ENCODE assay signal across 1 cellular context in genomic region chr22:45163417-45164216, GRCh38.
A peak's percentile ranks its signal among the peaks of the same experiment; 100 is the strongest.
TF ChIP-seq lines count a peak whose summit lies in the region.

NUP50 (plus strand) TSS chr22:45163925; CDS start chr22:45168178, 4,253 bp downstream.

TF ChIP-seq in HepG2, 621 proteins besides CTCF, POLR2A, EP300 and RAD21 (continued from another document and continues in another):
- TF ChIP-seq PAXIP1 (CRISPR knock-in tag; conservative IDR thresholded peaks at IDR 0.05) (peak; percentile 59), ATF5 (CRISPR knock-in tag; IDR thresholded peaks at IDR 0.05; ENCODE audit: low read depth) (peak; percentile 90; the same call in 1 of the 2 replicates), ZNF263 (CRISPR knock-in tag; IDR thresholded peaks at IDR 0.05) (peak; percentile 65; the same call in 1 of the 2 replicates), HOXD1 (CRISPR knock-in tag; IDR thresholded peaks at IDR 0.05) (peak; percentile 67; the same call in 1 of the 2 replicates), TGIF2 (CRISPR knock-in tag; IDR thresholded peaks at IDR 0.05) (peak; percentile 74; the same call in 1 of the 2 replicates), ZNF556 (CRISPR knock-in tag; IDR thresholded peaks at IDR 0.05; ENCODE audit: borderline replicate concordance) (peak; percentile 79), TAF1 (CRISPR knock-in tag; IDR thresholded peaks at IDR 0.05) (peak; percentile 80), ARNT (IDR thresholded peaks at IDR 0.05) (no peak), TCF7L2 (IDR thresholded peaks at IDR 0.05; ENCODE audit: low read depth, low read length) (no peak), MBNL3 (CRISPR knock-in tag; conservative IDR thresholded peaks at IDR 0.05) (no peak), CEBPG (CRISPR knock-in tag; IDR thresholded peaks at IDR 0.05) (no peak), SOX6 (IDR thresholded peaks at IDR 0.05) (no peak), SOX6 (CRISPR knock-in tag; IDR thresholded peaks at IDR 0.05) (peak; percentile 84), GABPB1 (CRISPR knock-in tag; IDR thresholded peaks at IDR 0.05) (peak; percentile 88), ZNF205 (CRISPR knock-in tag; IDR thresholded peaks at IDR 0.05) (peak; percentile 69; the same call in 1 of the 2 replicates), PITX1 (CRISPR knock-in tag; IDR thresholded peaks at IDR 0.05) (peak; percentile 81), TFE3 (CRISPR knock-in tag; IDR thresholded peaks at IDR 0.05) (peak; percentile 83), ZSCAN25 (CRISPR knock-in tag; IDR thresholded peaks at IDR 0.05) (peak; percentile 67; the same call in 1 of the 2 replicates), IRF1 (CRISPR knock-in tag; IDR thresholded peaks at IDR 0.05; ENCODE audit: low read depth) (peak; percentile 84; the same call in 1 of the 2 replicates), ZNF543 (CRISPR knock-in tag; IDR thresholded peaks at IDR 0.05) (peak; percentile 95), NFKBIZ (CRISPR knock-in tag; IDR thresholded peaks at IDR 0.05) (peak; percentile 85), NR1H2 (CRISPR knock-in tag; IDR thresholded peaks at IDR 0.05; ENCODE audit: borderline replicate concordance, low read depth) (0 out of 2 replicates have a peak, but pooled peaks have one; percentile 67), RFXAP (CRISPR knock-in tag; IDR thresholded peaks at IDR 0.05; ENCODE audit: borderline replicate concordance) (0 out of 2 replicates have a peak, but pooled peaks have one; percentile 83), HOXA3 (CRISPR knock-in tag; IDR thresholded peaks at IDR 0.05) (peak; percentile 93), GABPA (IDR thresholded peaks at IDR 0.05; ENCODE audit: low read depth, low read length) (no peak), GABPA (CRISPR knock-in tag; IDR thresholded peaks at IDR 0.05; ENCODE audit: low read depth) (peak; percentile 74), PCBP1 (IDR thresholded peaks at IDR 0.05; ENCODE audit: borderline replicate concordance, low read depth, low read length) (no peak), MTERF4 (CRISPR knock-in tag; IDR thresholded peaks at IDR 0.05) (peak; percentile 92), ZNF468 (CRISPR knock-in tag; IDR thresholded peaks at IDR 0.05) (0 out of 2 replicates have a peak, but pooled peaks have one; percentile 77), NR3C1 (CRISPR knock-in tag; IDR thresholded peaks at IDR 0.05) (no peak), NFIB (CRISPR knock-in tag; IDR thresholded peaks at IDR 0.05; ENCODE audit: borderline replicate concordance) (no peak), ZIK1 (CRISPR knock-in tag; IDR thresholded peaks at IDR 0.05; ENCODE audit: borderline replicate concordance, low read depth) (peak; percentile 55; the same call in 1 of the 2 replicates), FOXM1 (CRISPR knock-in tag; IDR thresholded peaks at IDR 0.05) (no peak), ISX (CRISPR knock-in tag; conservative IDR thresholded peaks at IDR 0.05) (no peak; the same call in 1 of the 2 replicates), PHF8 (CRISPR knock-in tag; IDR thresholded peaks at IDR 0.05) (peak; percentile 85), ZNF691 (CRISPR knock-in tag; IDR thresholded peaks at IDR 0.05; ENCODE audit: borderline replicate concordance, low read depth) (peak; percentile 32; the same call in 1 of the 2 replicates), ZHX2 (IDR thresholded peaks at IDR 0.05; ENCODE audit: low read depth) (no peak; the same call in 1 of the 2 replicates), ZHX2 (CRISPR knock-in tag; IDR thresholded peaks at IDR 0.05; ENCODE audit: borderline replicate concordance) (0 out of 2 replicates have a peak, but pooled peaks have one; percentile 65), NFAT5 (CRISPR knock-in tag; IDR thresholded peaks at IDR 0.05) (peak; percentile 95), KDM3A (CRISPR knock-in tag; IDR thresholded peaks at IDR 0.05; ENCODE audit: low read depth) (no peak), MIXL1 (CRISPR knock-in tag; IDR thresholded peaks at IDR 0.05) (peak; percentile 38; the same call in 1 of the 2 replicates), THYN1 (CRISPR knock-in tag; IDR thresholded peaks at IDR 0.05; ENCODE audit: borderline replicate concordance, low read depth) (no peak), RXRB (CRISPR knock-in tag; IDR thresholded peaks at IDR 0.05; ENCODE audit: borderline replicate concordance) (peak; percentile 62; the same call in 1 of the 2 replicates), HMGA1 (CRISPR knock-in tag; conservative IDR thresholded peaks at IDR 0.05) (no peak), MTA1 (CRISPR knock-in tag; IDR thresholded peaks at IDR 0.05; ENCODE audit: borderline replicate concordance) (peak; percentile 65), KDM4B (CRISPR knock-in tag; IDR thresholded peaks at IDR 0.05) (no peak), SKI (IDR thresholded peaks at IDR 0.05; ENCODE audit: partially characterized antibody) (peak; percentile 58)
